In the genomic region with DNA sequence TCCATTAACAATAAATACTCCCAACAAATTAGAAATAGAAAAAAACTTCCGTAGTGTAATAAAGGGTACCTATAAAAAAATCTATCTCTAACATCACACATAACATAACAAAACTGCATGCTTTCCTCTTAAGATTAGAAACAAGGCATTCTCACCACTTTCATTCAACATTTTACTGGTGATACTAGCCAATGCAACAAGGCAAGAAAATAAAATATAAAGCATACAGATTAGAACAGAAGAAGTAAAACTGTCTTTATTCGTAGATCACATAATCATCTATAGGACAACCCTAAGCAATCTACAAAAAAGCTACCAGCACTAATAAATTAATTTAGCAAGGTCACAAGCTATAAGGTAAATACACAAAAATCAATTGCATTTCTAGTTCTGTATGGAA, we compare ENCODE assay signal across 1 cellular context.
TF ChIP-seq lines count a peak whose summit lies in the region.

No MANE protein-coding gene starts in this region.

TF ChIP-seq in K562, 482 proteins besides CTCF, POLR2A, EP300 and RAD21 (continued from another document):
- TF ChIP-seq ZBTB49 (CRISPR knock-in tag; IDR thresholded peaks at IDR 0.05; ENCODE audit: borderline replicate concordance), result no peak
- no peak for TF ChIP-seq PHTF2 (CRISPR knock-in tag; IDR thresholded peaks at IDR 0.05)
- no peak for TF ChIP-seq ZNF224 (CRISPR knock-in tag; IDR thresholded peaks at IDR 0.05)
- no peak for TF ChIP-seq MEIS2 (IDR thresholded peaks at IDR 0.05; ENCODE audit: partially characterized antibody)
- TF ChIP-seq DIDO1 (tag; IDR thresholded peaks at IDR 0.05; ENCODE audit: low read depth), result no peak
- no peak for TF ChIP-seq KLF1 (tag; IDR thresholded peaks at IDR 0.05)
